Comparison of ENCODE assay signal across 1 cellular context in the genomic region with DNA sequence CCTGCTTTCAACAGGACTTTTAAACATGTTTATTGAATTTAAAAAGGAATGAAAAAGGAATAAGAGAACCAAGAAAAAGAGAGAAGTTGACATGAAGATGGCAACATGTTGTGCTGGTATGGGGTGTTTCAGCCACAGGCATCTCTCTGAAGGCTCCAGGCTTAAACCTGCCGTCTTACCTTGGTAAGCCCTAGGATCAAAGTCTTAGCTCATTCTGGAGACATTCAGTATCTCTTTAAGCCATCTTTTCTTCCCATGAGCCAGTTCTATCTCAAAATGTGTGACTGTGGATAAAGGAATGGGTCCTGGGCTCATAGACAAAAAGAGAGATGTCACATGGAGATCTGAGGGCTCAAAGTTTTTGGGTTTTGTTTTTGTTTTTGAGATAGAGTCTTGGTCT.
TF ChIP-seq lines count a peak whose summit lies in the region.

No MANE protein-coding gene starts in this region.

TF ChIP-seq in K562, 482 proteins besides CTCF, POLR2A, EP300 and RAD21:
- no peak for TF ChIP-seq MXI1 (IDR thresholded peaks at IDR 0.05; ENCODE audit: low read depth, low read length)
- TF ChIP-seq SMAD4 (CRISPR knock-in tag; conservative IDR thresholded peaks at IDR 0.05) = no peak
- TF ChIP-seq ASH1L (IDR thresholded peaks at IDR 0.05; ENCODE audit: borderline replicate concordance, low read depth, partially characterized antibody) = no peak
- no peak for TF ChIP-seq PHF20 (IDR thresholded peaks at IDR 0.05; ENCODE audit: partially characterized antibody)
- TF ChIP-seq NUFIP1 (IDR thresholded peaks at IDR 0.05; ENCODE audit: partially characterized antibody) = no peak
- peak; percentile 29 for TF ChIP-seq CCNT2 (IDR thresholded peaks at IDR 0.05; ENCODE audit: borderline replicate concordance, extremely low read depth, insufficient read length, low read depth, low read length)
- TF ChIP-seq RBM17 (IDR thresholded peaks at IDR 0.05; ENCODE audit: borderline replicate concordance, low read depth, low read length) = no peak
- TF ChIP-seq POU5F1 (IDR thresholded peaks at IDR 0.05; ENCODE audit: borderline replicate concordance, low read depth, low read length, partially characterized antibody) = no peak
- no peak for TF ChIP-seq DACH1 (IDR thresholded peaks at IDR 0.05; ENCODE audit: partially characterized antibody)
- no peak for TF ChIP-seq MCM5 (IDR thresholded peaks at IDR 0.05; ENCODE audit: low read depth)
- peak; percentile 47 for TF ChIP-seq ARID1B (IDR thresholded peaks at IDR 0.05)
- TF ChIP-seq, protein P1, sequence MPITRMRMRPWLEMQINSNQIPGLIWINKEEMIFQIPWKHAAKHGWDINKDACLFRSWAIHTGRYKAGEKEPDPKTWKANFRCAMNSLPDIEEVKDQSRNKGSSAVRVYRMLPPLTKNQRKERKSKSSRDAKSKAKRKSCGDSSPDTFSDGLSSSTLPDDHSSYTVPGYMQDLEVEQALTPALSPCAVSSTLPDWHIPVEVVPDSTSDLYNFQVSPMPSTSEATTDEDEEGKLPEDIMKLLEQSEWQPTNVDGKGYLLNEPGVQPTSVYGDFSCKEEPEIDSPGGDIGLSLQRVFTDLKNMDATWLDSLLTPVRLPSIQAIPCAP (CRISPR knock-in tag; IDR thresholded peaks at IDR 0.05; ENCODE audit: borderline replicate concordance) = no peak
- TF ChIP-seq, protein P2, sequence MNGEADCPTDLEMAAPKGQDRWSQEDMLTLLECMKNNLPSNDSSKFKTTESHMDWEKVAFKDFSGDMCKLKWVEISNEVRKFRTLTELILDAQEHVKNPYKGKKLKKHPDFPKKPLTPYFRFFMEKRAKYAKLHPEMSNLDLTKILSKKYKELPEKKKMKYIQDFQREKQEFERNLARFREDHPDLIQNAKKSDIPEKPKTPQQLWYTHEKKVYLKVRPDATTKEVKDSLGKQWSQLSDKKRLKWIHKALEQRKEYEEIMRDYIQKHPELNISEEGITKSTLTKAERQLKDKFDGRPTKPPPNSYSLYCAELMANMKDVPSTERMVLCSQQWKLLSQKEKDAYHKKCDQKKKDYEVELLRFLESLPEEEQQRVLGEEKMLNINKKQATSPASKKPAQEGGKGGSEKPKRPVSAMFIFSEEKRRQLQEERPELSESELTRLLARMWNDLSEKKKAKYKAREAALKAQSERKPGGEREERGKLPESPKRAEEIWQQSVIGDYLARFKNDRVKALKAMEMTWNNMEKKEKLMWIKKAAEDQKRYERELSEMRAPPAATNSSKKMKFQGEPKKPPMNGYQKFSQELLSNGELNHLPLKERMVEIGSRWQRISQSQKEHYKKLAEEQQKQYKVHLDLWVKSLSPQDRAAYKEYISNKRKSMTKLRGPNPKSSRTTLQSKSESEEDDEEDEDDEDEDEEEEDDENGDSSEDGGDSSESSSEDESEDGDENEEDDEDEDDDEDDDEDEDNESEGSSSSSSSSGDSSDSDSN (IDR thresholded peaks at IDR 0.05; ENCODE audit: borderline replicate concordance in 1 of 2, low read depth in 2 of 2, low read length in 2 of 2) = no peak
- TF ChIP-seq GTF2A2 (tag; IDR thresholded peaks at IDR 0.05) = no peak
- TF ChIP-seq POLR2AphosphoS2 (IDR thresholded peaks at IDR 0.05; ENCODE audit: low read length) = no peak
- TF ChIP-seq ZNF263 (CRISPR knock-in tag; IDR thresholded peaks at IDR 0.05; ENCODE audit: borderline replicate concordance) = no peak
- TF ChIP-seq SMARCA4 (IDR thresholded peaks at IDR 0.05) = 0 out of 2 replicates have a peak, but pooled peaks have one; percentile 25
- TF ChIP-seq, protein P3, sequence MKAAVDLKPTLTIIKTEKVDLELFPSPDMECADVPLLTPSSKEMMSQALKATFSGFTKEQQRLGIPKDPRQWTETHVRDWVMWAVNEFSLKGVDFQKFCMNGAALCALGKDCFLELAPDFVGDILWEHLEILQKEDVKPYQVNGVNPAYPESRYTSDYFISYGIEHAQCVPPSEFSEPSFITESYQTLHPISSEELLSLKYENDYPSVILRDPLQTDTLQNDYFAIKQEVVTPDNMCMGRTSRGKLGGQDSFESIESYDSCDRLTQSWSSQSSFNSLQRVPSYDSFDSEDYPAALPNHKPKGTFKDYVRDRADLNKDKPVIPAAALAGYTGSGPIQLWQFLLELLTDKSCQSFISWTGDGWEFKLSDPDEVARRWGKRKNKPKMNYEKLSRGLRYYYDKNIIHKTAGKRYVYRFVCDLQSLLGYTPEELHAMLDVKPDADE (conservative IDR thresholded peaks at IDR 0.05; ENCODE audit: control insufficient read depth, low read depth, low read length) = no peak
- no peak for TF ChIP-seq NFIX (CRISPR knock-in tag; IDR thresholded peaks at IDR 0.05; ENCODE audit: low read depth)
- TF ChIP-seq CBFA2T3 (IDR thresholded peaks at IDR 0.05) = peak; percentile 54; the same call in 1 of the 2 replicates
- TF ChIP-seq PRPF4 (IDR thresholded peaks at IDR 0.05; ENCODE audit: insufficient read depth, low read depth, low read length, poor library complexity, severe bottlenecking) = no peak
